In genomic region chrX:41276661-41277506, GRCh38 we compare ENCODE assay signal across 8 cellular contexts. TPM values are rescaled to one million over a fixed set of nuclear protein-coding genes. Genes with fewer than 3 reads are reported as not detected.
A peak's percentile ranks its signal among the peaks of the same experiment; 100 is the strongest.
DNase-seq lines count a peak whose midpoint lies in the region; ATAC-seq lines count a peak whose summit lies in the region.

No MANE protein-coding gene starts in this region.

- POLR2A ChIA-PET in activated CD4-positive, alpha-beta memory T cell treated with anti-CD3 and anti-CD28 coated beads for 36 hours (lab: Charles Lee) = interaction anchor here (0.7 to 0.8 kb wide), 3 partner anchors 36 to 630 kb away, joined by 3 to 6 read pairs (median 3); no protein-coding TSS in a partner anchor

- H3K9me3 Mint-ChIP-seq in activated CD4-positive, alpha-beta memory T cell treated with anti-CD3 and anti-CD28 coated beads for 36 hours = no peaks in the 10 kb centered on the region

- H3K27ac Mint-ChIP-seq in activated CD4-positive, alpha-beta memory T cell treated with anti-CD3 and anti-CD28 coated beads for 36 hours = peak overlapping the region; percentile 33

- DNase-seq in activated CD4-positive, alpha-beta T cell treated with anti-CD3 and anti-CD28 coated beads for 48 hours = peak; percentile 12
- no peak for DNase-seq in activated CD4-positive, alpha-beta T cell treated with anti-CD3 and anti-CD28 coated beads, Interleukin-2, amount 50 U/mL, for 4 hours
- DNase-seq in activated CD4-positive, alpha-beta memory T cell treated with anti-CD3 and anti-CD28 coated beads for 36 hours = peak; percentile 10
- DNase-seq in right cardiac atrium (no peak), T-helper 9 cell (no peak), SIG-M5 treated with dmso at 0.1 percent for 504 hours (lab: John Stamatoyannopoulos, UW; ENCODE audit: unreplicated experiment) (no peak), NCI-H524 treated with DMSO at 0.1 percent for 48 hours (lab: John Stamatoyannopoulos, UW) (no peak)
- peak; percentile 6 for DNase-seq in stimulated activated naive CD8-positive, alpha-beta T cell treated with anti-CD3 and anti-CD28 coated beads, Interleukin-15, Interleukin-2, amounts not matched to agents 100 U/mL and 50 U/mL, for 24 hours

- H3K4me3 ChIP-seq in right cardiac atrium (ENCODE audit: low read length) = peak overlapping the region; percentile 51

- peak overlapping the region; percentile 75 for H3K4me3 Mint-ChIP-seq in activated CD4-positive, alpha-beta memory T cell treated with anti-CD3 and anti-CD28 coated beads for 36 hours

- no peaks in the 10 kb centered on the region for H3K27me3 ChIP-seq in right cardiac atrium (ENCODE audit: control insufficient read depth, insufficient read depth)

- 46% methylated on average over 19 of the region's 19 CpGs for WGBS in right cardiac atrium

- H3K27me3 Mint-ChIP-seq in activated CD4-positive, alpha-beta memory T cell treated with anti-CD3 and anti-CD28 coated beads for 36 hours = no peaks in the 10 kb centered on the region

- intact Hi-C loops in activated CD4-positive, alpha-beta memory T cell treated with anti-CD3 and anti-CD28 coated beads for 36 hours (cut with micrococcal nuclease) = loop anchor here (1.0 to 10.0 kb wide), 4 partner anchors 56 to 278 kb away; no protein-coding TSS in a partner anchor
- intact Hi-C loops in right cardiac atrium (cut with DNase I) = loop anchor here in 1 of 4 donors (5.0 kb wide), 1 partner anchor 165 kb away; no protein-coding TSS in a partner anchor

- no peaks in the 10 kb centered on the region for H3K36me3 Mint-ChIP-seq in activated CD4-positive, alpha-beta memory T cell treated with anti-CD3 and anti-CD28 coated beads for 36 hours

- peak; percentile 25 to 40 for ATAC-seq in right cardiac atrium
- ATAC-seq in stimulated activated naive CD8-positive, alpha-beta T cell treated with anti-CD3 and anti-CD28 coated beads, Interleukin-15, Interleukin-2, amounts not matched to agents 100 U/mL and 50 U/mL, for 24 hours = no peak

- H3K9me3 ChIP-seq in right cardiac atrium (ENCODE audit: control insufficient read depth, low read length) = no peaks in the 10 kb centered on the region

- H3K27ac ChIP-seq in right cardiac atrium (ENCODE audit: low read length) = no peak overlapping the region

- peaks cover 1% of the 10 kb centered on the region for H3K4me1 ChIP-seq in right cardiac atrium (ENCODE audit: control insufficient read depth, insufficient read depth, low read length)

- CTCF ChIA-PET in activated CD4-positive, alpha-beta memory T cell treated with anti-CD3 and anti-CD28 coated beads for 36 hours (lab: Charles Lee) = interaction anchor here (1.3 to 3.1 kb wide), 2 partner anchors 54 to 59 kb away, joined by 3 to 11 read pairs; no protein-coding TSS in a partner anchor

- H3K4me1 Mint-ChIP-seq in activated CD4-positive, alpha-beta memory T cell treated with anti-CD3 and anti-CD28 coated beads for 36 hours (ENCODE audit: low read depth) = no peaks in the 10 kb centered on the region

RNA-seq across cellular contexts. Expression of gene DDX3X, which starts 57.1 kb away (rescaled TPM):
- total RNA-seq in activated CD4-positive, alpha-beta memory T cell treated with anti-CD3 and anti-CD28 coated beads for 36 hours = 100 to 1,000 TPM; 216 to 218 TPM
- total RNA-seq in right cardiac atrium = 100 to 1,000 TPM; 136 to 297 (median 188) TPM
- 62.4 TPM for polyA plus RNA-seq in right cardiac atrium

Comparison
In these comparisons a context has a peak if more than half of its experiments do, and no peak if none do; other contexts are left out.
1. DNase-seq: peak in activated CD4-positive, alpha-beta T cell treated with anti-CD3 and anti-CD28 coated beads for 48 hours (single experiment), activated CD4-positive, alpha-beta memory T cell treated with anti-CD3 and anti-CD28 coated beads for 36 hours (single experiment) and stimulated activated naive CD8-positive, alpha-beta T cell treated with anti-CD3 and anti-CD28 coated beads, Interleukin-15, Interleukin-2, amounts not matched to agents 100 U/mL and 50 U/mL, for 24 hours (single experiment); none in activated CD4-positive, alpha-beta T cell treated with anti-CD3 and anti-CD28 coated beads, Interleukin-2, amount 50 U/mL, for 4 hours (0 of 2), right cardiac atrium (0 of 3), T-helper 9 cell (single experiment), SIG-M5 treated with dmso at 0.1 percent for 504 hours (single experiment) and NCI-H524 treated with DMSO at 0.1 percent for 48 hours (single experiment).